13 cellular contexts compared by ENCODE assay signal in genomic region chrX:39519566-39520301, GRCh38.
DNase-seq lines count a peak whose midpoint lies in the region; ATAC-seq and TF ChIP-seq lines count a peak whose summit lies in the region.
"Had no signal": no experiment of that assay in that cellular context is flagged by ENCODE, and none has a peak within 500 bp of the region (broad histone marks: within the 10 kb centered on the region; RNA-seq: fewer than 3 reads in every experiment).

No MANE protein-coding gene starts in this region.

- H3K36me3 ChIP-seq in WERI-Rb-1 (no peaks in the 10 kb centered on the region), subcutaneous abdominal adipose tissue (ENCODE audit: control insufficient read depth in 5 of 5, insufficient read depth in 5 of 5, low read length in 5 of 5) (no peaks in the 10 kb centered on the region)

- no TSS peak for BruUV-seq in Calu3 (replicated peaks; lab: Mats Ljungman, UMichigan)

- CTCF ChIA-PET in Calu3 (lab: Charles Lee) = no interaction called here

- no peaks in the 10 kb centered on the region for H3K4me1 Mint-ChIP-seq in Calu3 (ENCODE audit: low read depth, unreplicated experiment)
- H3K4me1 Mint-ChIP-seq: IgD-negative memory B cell had no signal

- WGBS in right cardiac atrium = 40% methylated on average over 14 of the region's 14 CpGs

- H3K27ac ChIP-seq in WERI-Rb-1 (peak overlapping the region; percentile 73), right cardiac atrium (ENCODE audit: low read length) (peak overlapping the region; percentile 82), subcutaneous abdominal adipose tissue (ENCODE audit: low read depth, low read length) (peak overlapping the region; percentile 50)

- no peaks in the 10 kb centered on the region for H3K27me3 ChIP-seq in WERI-Rb-1 (ENCODE audit: insufficient read depth, low read depth, severe bottlenecking)
- no peaks in the 10 kb centered on the region for H3K27me3 ChIP-seq in right cardiac atrium (ENCODE audit: control insufficient read depth, insufficient read depth)
- H3K27me3 ChIP-seq in subcutaneous abdominal adipose tissue (ENCODE audit: control insufficient read depth in 5 of 5, insufficient read depth in 4 of 5, low read length in 5 of 5) = peaks cover 0 to 15% (median 4%) of the 10 kb centered on the region in 5 donors

- H3K9me3 Mint-ChIP-seq in Calu3 (ENCODE audit: low read depth, unreplicated experiment) = no peaks in the 10 kb centered on the region
- H3K9me3 Mint-ChIP-seq: activated CD8-positive, alpha-beta T cell treated with anti-CD3 and anti-CD28 coated beads for 36 hours had no signal

- ATAC-seq in right cardiac atrium = peak; percentile 64 to 75
- ATAC-seq: activated CD8-positive, alpha-beta T cell treated with anti-CD3 and anti-CD28 coated beads for 36 hours; Panc1 had no signal

- no peak overlapping the region for H3K4me3 Mint-ChIP-seq in Calu3 (ENCODE audit: low read depth, unreplicated experiment)
- H3K4me3 Mint-ChIP-seq: activated CD8-positive, alpha-beta T cell treated with anti-CD3 and anti-CD28 coated beads for 36 hours; IgD-negative memory B cell had no signal

- H3K4me3 ChIP-seq in WERI-Rb-1 (ENCODE audit: low read depth, low read length) = no peak overlapping the region
- no peak overlapping the region for H3K4me3 ChIP-seq in right cardiac atrium (ENCODE audit: low read length)
- H3K4me3 ChIP-seq in subcutaneous abdominal adipose tissue (ENCODE audit: low read depth in 1 of 5, low read length in 5 of 5) = no peak overlapping the region

- DNase-seq in NCI-H2171 treated with DMSO at 0.1 percent for 48 hours (lab: John Stamatoyannopoulos, UW) (peak; percentile 49), NCI-H2171 (lab: John Stamatoyannopoulos, UW) (no peak), WERI-Rb-1 (peak; percentile 41), right cardiac atrium (peak; percentile 35 to 72 (median 67)), NCI-H774 (lab: John Stamatoyannopoulos, UW) (no peak), dedifferentiated amniotic fluid mesenchymal stem cell (ENCODE audit: extremely low spot score) (no peak), Calu3 (no peak)
- DNase-seq: activated CD8-positive, alpha-beta T cell treated with anti-CD3 and anti-CD28 coated beads for 36 hours; MV-4-11; stimulated activated CD4-positive, alpha-beta T cell treated with anti-CD3 and anti-CD28 coated beads, Interleukin-15, amount 100 ng/mL, for 24 hours had no signal

- H3K9ac ChIP-seq in subcutaneous abdominal adipose tissue (ENCODE audit: low read length in 5 of 5) = no peak overlapping the region

- H3K27ac Mint-ChIP-seq in Calu3 (ENCODE audit: unreplicated experiment) = no peak overlapping the region
- H3K27ac Mint-ChIP-seq: activated CD8-positive, alpha-beta T cell treated with anti-CD3 and anti-CD28 coated beads for 36 hours; IgD-negative memory B cell had no signal

- intact Hi-C loops in right cardiac atrium (cut with DNase I) = no loop called here
- intact Hi-C loops in Calu3 (cut with micrococcal nuclease; ENCODE audit: unreplicated experiment) = no loop called here

- H3K9me3 ChIP-seq in WERI-Rb-1 (ENCODE audit: severe bottlenecking) = peaks cover 5% of the 10 kb centered on the region
- H3K9me3 ChIP-seq in right cardiac atrium (ENCODE audit: control insufficient read depth, low read length) = no peaks in the 10 kb centered on the region
- peaks cover 5 to 13% (median 7%) of the 10 kb centered on the region in 5 donors for H3K9me3 ChIP-seq in subcutaneous abdominal adipose tissue (ENCODE audit: control insufficient read depth in 5 of 5, low read length in 5 of 5)

- H3K4me1 ChIP-seq in right cardiac atrium (ENCODE audit: control insufficient read depth, insufficient read depth, low read length) (peaks cover 4% of the 10 kb centered on the region), subcutaneous abdominal adipose tissue (ENCODE audit: control insufficient read depth in 5 of 5, insufficient read depth in 5 of 5, low read length in 5 of 5) (peaks cover 0 to 18% (median 4%) of the 10 kb centered on the region in 5 donors)

- no peaks in the 10 kb centered on the region for H3K36me3 Mint-ChIP-seq in Calu3 (ENCODE audit: insufficient read depth, unreplicated experiment)
- H3K36me3 Mint-ChIP-seq: IgD-negative memory B cell had no signal

- H3K27me3 Mint-ChIP-seq in Calu3 (ENCODE audit: unreplicated experiment) = peaks cover 88% of the 10 kb centered on the region
- H3K27me3 Mint-ChIP-seq: activated CD8-positive, alpha-beta T cell treated with anti-CD3 and anti-CD28 coated beads for 36 hours had no signal

- TF ChIP-seq CTCF in WERI-Rb-1 (IDR thresholded peaks at IDR 0.05; ENCODE audit: low read depth, low read length) (no peak), Calu3 (IDR thresholded peaks at IDR 0.05; ENCODE audit: unreplicated experiment) (no peak)

Comparison
In these comparisons a context has a peak if more than half of its experiments do, and no peak if none do; other contexts are left out.
1. DNase-seq: peak in NCI-H2171 treated with DMSO at 0.1 percent for 48 hours (single experiment), WERI-Rb-1 (single experiment) and right cardiac atrium (3 of 3); none in NCI-H2171 (single experiment), NCI-H774 (single experiment), dedifferentiated amniotic fluid mesenchymal stem cell (single experiment) and Calu3 (single experiment).
2. Peak in every context shown above with its lines, with median percentiles within 50 percentile points of each other: H3K27ac ChIP-seq.